Comparison of ENCODE assay signal across 8 cellular contexts in genomic region chr10:61974611-61975010, GRCh38.
DNase-seq lines count a peak whose midpoint lies in the region; ATAC-seq and TF ChIP-seq lines count a peak whose summit lies in the region.

No MANE protein-coding gene starts in this region.

- in situ Hi-C loops in mammary epithelial cell (cut with MboI; ENCODE audit: low sequenced_read_pairs in 2 of 2): no loop called here
- in situ Hi-C loops in transverse colon (cut with MboI; ENCODE audit: low pct_ligation_motif_present in 1 of 4, low pct_unique_long_range_greater_than_20kb in 1 of 4, low sequenced_read_pairs in 3 of 4): no loop called here

- H3K4me1 Mint-ChIP-seq in MCF 10A (ENCODE audit: insufficient read depth, unreplicated experiment) (peaks cover 16% of the 10 kb centered on the region), activated B cell treated with CpG ODN at 0.5 μM for 24 hours (peaks cover 83% of the 10 kb centered on the region), WTC11 (peaks cover 4% of the 10 kb centered on the region; the same call in 1 of the 2 replicates)

- H3K4me2 ChIP-seq in mammary epithelial cell (ENCODE audit: insufficient read depth, low read depth, low read length): no peak overlapping the region

- H2AFZ ChIP-seq in mammary epithelial cell (ENCODE audit: low read depth, low read length): no peak overlapping the region

- no peaks in the 10 kb centered on the region for H3K36me3 Mint-ChIP-seq in MCF 10A (ENCODE audit: insufficient read depth, unreplicated experiment)
- H3K36me3 Mint-ChIP-seq in activated B cell treated with CpG ODN at 0.5 μM for 24 hours (ENCODE audit: low read depth): peaks cover 55% of the 10 kb centered on the region
- no peaks in the 10 kb centered on the region for H3K36me3 Mint-ChIP-seq in WTC11

- BruUV-seq in MCF 10A (replicated peaks; lab: Mats Ljungman, UMichigan): no TSS peak
- no TSS peak for BruUV-seq in mammary epithelial cell (replicated peaks; lab: Mats Ljungman, UMichigan)

- no peaks in the 10 kb centered on the region for H3K79me2 ChIP-seq in mammary epithelial cell (ENCODE audit: insufficient read depth, low read length)

- CTCF ChIA-PET in MCF 10A (lab: Yijun Ruan, JAX): interaction anchor here (1.9 kb wide), 1 partner anchor 64 kb away, joined by 6 read pairs; no protein-coding TSS in a partner anchor
- CTCF ChIA-PET in mammary epithelial cell (lab: Charles Lee; ENCODE audit: low non-redundant PET): interaction anchor here (0.6 kb wide), 1 partner anchor 63 kb away, joined by 8 read pairs; no protein-coding TSS in a partner anchor
- CTCF ChIA-PET in activated B cell treated with CpG ODN at 0.5 μM for 24 hours (lab: Charles Lee): no interaction called here
- CTCF ChIA-PET in WTC11 (lab: Charles Lee): no interaction called here

- no peak overlapping the region for H3K27ac Mint-ChIP-seq in MCF 10A (ENCODE audit: low read depth, unreplicated experiment)
- H3K27ac Mint-ChIP-seq in activated B cell treated with CpG ODN at 0.5 μM for 24 hours: peak overlapping the region; percentile 81
- H3K27ac Mint-ChIP-seq in WTC11: no peak overlapping the region

- intact Hi-C loops in MCF 10A (cut with micrococcal nuclease) (no loop called here), mammary epithelial cell (cut with micrococcal nuclease) (no loop called here), activated B cell treated with CpG ODN at 0.5 μM for 24 hours (cut with micrococcal nuclease) (loop anchor here (1.0 kb wide), 1 partner anchor 7 kb away; no protein-coding TSS in a partner anchor), transverse colon (cut with DNase I; ENCODE audit: low total_unique reads) (loop anchor here (1.0 to 10.0 kb wide), 2 partner anchors 33 to 60 kb away; no protein-coding TSS in a partner anchor)

- TF ChIP-seq CTCF in MCF 10A (IDR thresholded peaks at IDR 0.05; ENCODE audit: unreplicated experiment) (no peak), mammary epithelial cell (conservative IDR thresholded peaks at IDR 0.05 in 1 of 2, IDR thresholded peaks at IDR 0.05 in 1 of 2; ENCODE audit: extremely low read depth in 1 of 2, insufficient read depth in 1 of 2, low read depth in 1 of 2, low read length in 2 of 2) (no peak), activated B cell treated with CpG ODN at 0.5 μM for 24 hours (IDR thresholded peaks at IDR 0.05) (no peak), transverse colon (IDR thresholded peaks at IDR 0.05) (no peak), WTC11 (IDR thresholded peaks at IDR 0.05) (no peak)

- H4K20me1 ChIP-seq in mammary epithelial cell (ENCODE audit: insufficient read depth, low read length): no peaks in the 10 kb centered on the region

- H3K27me3 ChIP-seq in mammary epithelial cell (ENCODE audit: insufficient read depth, low read length) (no peaks in the 10 kb centered on the region), transverse colon (no peaks in the 10 kb centered on the region)

- H3K27ac ChIP-seq in mammary epithelial cell (ENCODE audit: insufficient read depth, low read depth, low read length) (no peak overlapping the region), transverse colon (peak overlapping the region; percentile 53 to 68 (median 58))

- H3K4me1 ChIP-seq in mammary epithelial cell (ENCODE audit: insufficient read depth, low read length) (peaks cover 12% of the 10 kb centered on the region), transverse colon (peaks cover 4 to 57% (median 35%) of the 10 kb centered on the region in 4 donors)

- H3K9me3 ChIP-seq in mammary epithelial cell (replicated peaks; ENCODE audit: insufficient read depth, low read length) (no peaks in the 10 kb centered on the region), transverse colon (no peaks in the 10 kb centered on the region)

- no peaks in the 10 kb centered on the region for H3K36me3 ChIP-seq in mammary epithelial cell (ENCODE audit: insufficient read depth, low read length)
- H3K36me3 ChIP-seq in transverse colon: no peaks in the 10 kb centered on the region

- POLR2A ChIA-PET in MCF 10A (lab: Yijun Ruan, JAX): interaction anchor here (0.7 to 2.7 kb wide), 7 partner anchors 13 to 79 kb away, joined by 3 to 18 read pairs (median 3); no protein-coding TSS in a partner anchor
- POLR2A ChIA-PET in activated B cell treated with CpG ODN at 0.5 μM for 24 hours (lab: Charles Lee): interaction anchor here (1.3 to 4.8 kb wide), 4 partner anchors 8 to 73 kb away, joined by 3 to 53 read pairs (median 27); partner anchors contain the start of gene ARID5B
- POLR2A ChIA-PET in WTC11 (lab: Charles Lee): interaction anchor here (0.5 kb wide), 1 partner anchor 177 kb away, joined by 3 read pairs; no protein-coding TSS in a partner anchor

- H3K4me3 ChIP-seq in mammary epithelial cell (replicated peaks in 1 of 3; ENCODE audit: insufficient read depth in 1 of 3, low read depth in 2 of 3, low read length in 3 of 3) (no peak overlapping the region), transverse colon (no peak overlapping the region)

- H3K9me3 Mint-ChIP-seq in MCF 10A (ENCODE audit: unreplicated experiment) (no peaks in the 10 kb centered on the region), activated B cell treated with CpG ODN at 0.5 μM for 24 hours (peaks cover 3% of the 10 kb centered on the region), WTC11 (no peaks in the 10 kb centered on the region; the same call in 1 of the 2 replicates)

- H3K9ac ChIP-seq in mammary epithelial cell (ENCODE audit: insufficient read depth, low read length): no peak overlapping the region

- DNase-seq in MCF 10A (ENCODE audit: unreplicated experiment) (peak; percentile 50), mammary epithelial cell (no peak), activated B cell treated with CpG ODN at 0.5 μM for 24 hours (no peak), hypothalamus (lab: John Stamatoyannopoulos, UW) (peak in 27 of 51 donors; percentile 2 to 60 (median 23)), transverse colon (peak; percentile 51), WTC11 (ENCODE audit: low spot score) (no peak)
- DNase-seq in activated naive CD4-positive, alpha-beta T cell (lab: John Stamatoyannopoulos, UW): no peak

- H3K4me3 Mint-ChIP-seq in MCF 10A (ENCODE audit: unreplicated experiment) (no peak overlapping the region), activated B cell treated with CpG ODN at 0.5 μM for 24 hours (peak overlapping the region; percentile 60), WTC11 (no peak overlapping the region)

- ATAC-seq in activated B cell treated with CpG ODN at 0.5 μM for 24 hours (ENCODE audit: low read depth) (no peak), HG02571 (IDR thresholded peaks at IDR 0.05; ENCODE audit: unreplicated experiment) (no peak), WTC11 (no peak)

- dilution Hi-C loops in mammary epithelial cell (cut with HindIII; ENCODE audit: low sequenced_read_pairs): no loop called here

- no peak for TF ChIP-seq POLR2A in transverse colon (IDR thresholded peaks at IDR 0.05)

- no peak for TF ChIP-seq EP300 in transverse colon (IDR thresholded peaks at IDR 0.05; ENCODE audit: low read depth)

- H3K27me3 Mint-ChIP-seq in MCF 10A (ENCODE audit: insufficient read depth, unreplicated experiment): no peaks in the 10 kb centered on the region
- no peaks in the 10 kb centered on the region for H3K27me3 Mint-ChIP-seq in activated B cell treated with CpG ODN at 0.5 μM for 24 hours
- no peaks in the 10 kb centered on the region for H3K27me3 Mint-ChIP-seq in WTC11 (ENCODE audit: low read depth)

- 64% methylated on average over 6 of the region's 6 CpGs for WGBS in mammary epithelial cell (ENCODE audit: low coverage, missing lambda C conversion rate)
- WGBS in transverse colon (ENCODE audit: low coverage in 1 of 2), 2 donors: 26 to 34% methylated on average over 6 of the region's 6 CpGs

TF ChIP-seq in WTC11, 78 proteins besides CTCF, POLR2A, EP300 and RAD21 (continues in another document):
- TF ChIP-seq SP1 (CRISPR knock-in tag; conservative IDR thresholded peaks at IDR 0.05) (no peak), FOXP1 (CRISPR knock-in tag; IDR thresholded peaks at IDR 0.05; ENCODE audit: borderline replicate concordance) (no peak), CREB1 (CRISPR knock-in tag; IDR thresholded peaks at IDR 0.05) (no peak), NR1H2 (CRISPR knock-in tag; IDR thresholded peaks at IDR 0.05) (no peak), ELF4 (CRISPR knock-in tag; IDR thresholded peaks at IDR 0.05; ENCODE audit: low read depth) (no peak), TCF7 (CRISPR knock-in tag; IDR thresholded peaks at IDR 0.05; ENCODE audit: low read depth) (no peak), CDX4 (CRISPR knock-in tag; IDR thresholded peaks at IDR 0.05; ENCODE audit: borderline replicate concordance) (no peak), ZNF512 (CRISPR knock-in tag; IDR thresholded peaks at IDR 0.05; ENCODE audit: borderline replicate concordance) (no peak), E2F5 (CRISPR knock-in tag; IDR thresholded peaks at IDR 0.05) (no peak), RORB (CRISPR knock-in tag; IDR thresholded peaks at IDR 0.05) (no peak)

Comparison
In these comparisons a context has a peak if more than half of its experiments do, and no peak if none do; other contexts are left out.
1. DNase-seq: peak in MCF 10A (single experiment), hypothalamus (27 of 51) and transverse colon (single experiment); none in mammary epithelial cell (single experiment), activated B cell treated with CpG ODN at 0.5 μM for 24 hours (single experiment), activated naive CD4-positive, alpha-beta T cell (0 of 4) and WTC11 (single experiment).
2. CTCF ChIA-PET loops: an anchor here in MCF 10A (1.9 kb wide) and mammary epithelial cell (0.6 kb wide); none called in activated B cell treated with CpG ODN at 0.5 μM for 24 hours and WTC11.
3. intact Hi-C loops: an anchor here in activated B cell treated with CpG ODN at 0.5 μM for 24 hours (1.0 kb wide) and transverse colon (1.0 to 10.0 kb wide); none called in MCF 10A and mammary epithelial cell.